Comparison of ENCODE assay signal across 24 cellular contexts in the genomic region with DNA sequence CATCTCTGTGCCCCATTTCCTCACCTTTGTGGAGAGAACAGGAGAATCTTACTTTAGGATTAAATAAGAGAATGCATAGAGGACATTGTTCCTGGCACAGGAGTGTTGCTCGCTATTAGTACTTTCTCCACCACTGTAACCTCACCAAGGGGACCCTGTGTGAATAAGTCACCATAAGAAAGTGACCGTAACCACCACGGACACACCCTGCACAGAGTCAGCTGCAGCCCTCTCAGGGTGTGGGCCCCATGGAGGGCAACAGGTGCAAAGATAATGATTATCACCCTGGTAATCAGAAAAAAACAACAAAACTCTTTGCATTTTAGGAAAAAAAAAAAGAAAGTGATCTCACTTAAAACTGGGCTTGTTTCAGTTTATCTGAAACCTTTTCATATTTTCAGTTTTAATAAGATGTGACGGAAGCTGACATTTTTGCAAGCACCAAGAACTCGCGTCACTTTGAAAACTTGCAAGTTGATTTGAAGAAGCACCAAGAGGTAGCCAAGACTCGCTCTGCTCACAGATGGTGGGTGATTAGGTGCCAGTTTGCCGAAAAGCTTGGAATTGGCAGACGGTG.
DNase-seq lines count a peak whose midpoint lies in the region; ATAC-seq and TF ChIP-seq lines count a peak whose summit lies in the region.
"Had no signal": no experiment of that assay in that cellular context is flagged by ENCODE, and none has a peak within 500 bp of the region (broad histone marks: within the 10 kb centered on the region; RNA-seq: fewer than 3 reads in every experiment).

No MANE protein-coding gene starts in this region.

- peaks cover 28% of the 10 kb centered on the region for H3K4me1 ChIP-seq in OCI-LY3 (ENCODE audit: low read length)
- H3K4me1 ChIP-seq: A549, BE2C, pancreas, Peyer's patch, SJCRH30 had no signal

- peak overlapping the region; percentile 42; the same call in 1 of the 2 replicates for H2AFZ ChIP-seq in OCI-LY3 (ENCODE audit: low read depth, low read length)

- no peaks in the 10 kb centered on the region for H3K9me3 ChIP-seq in OCI-LY3 (ENCODE audit: insufficient read depth, low read length)
- H3K9me3 ChIP-seq: A549, BE2C, pancreas, Peyer's patch, SJCRH30 had no signal

- H4K20me1 ChIP-seq in OCI-LY3 (ENCODE audit: insufficient read depth, low read length), result no peaks in the 10 kb centered on the region

- H3K36me3 ChIP-seq in OCI-LY3 (replicated peaks; ENCODE audit: low read depth, low read length), result no peaks in the 10 kb centered on the region
- H3K36me3 ChIP-seq: BE2C, pancreas, Peyer's patch, SJCRH30 had no signal

- ATAC-seq in natural killer cell treated with Interleukin-12 subunit alpha and Interleukin-12 subunit beta and Interleukin-15 and Interleukin-18, amount 100 ng/mL, for 72 hours, result no peak
- no peak for ATAC-seq in natural killer cell
- ATAC-seq in GM21619 (IDR thresholded peaks at IDR 0.05; ENCODE audit: unreplicated experiment), result peak; percentile 70
- no peak for ATAC-seq in HG03097 (IDR thresholded peaks at IDR 0.05; ENCODE audit: low FRiP score, unreplicated experiment)
- no peak for ATAC-seq in HG03432 (IDR thresholded peaks at IDR 0.05; ENCODE audit: unreplicated experiment)
- ATAC-seq: A549, pancreas, right cardiac atrium had no signal

- no peaks in the 10 kb centered on the region for H3K79me2 ChIP-seq in OCI-LY3 (ENCODE audit: low read length)

- H3K9ac ChIP-seq in OCI-LY3 (ENCODE audit: low read length), result no peak overlapping the region

- H3K4me2 ChIP-seq in OCI-LY3 (ENCODE audit: low read length), result peak overlapping the region; percentile 70
- H3K4me2 ChIP-seq: A549 had no signal

- no peaks in the 10 kb centered on the region for H3K9me3 Mint-ChIP-seq in natural killer cell treated with Interleukin-12 subunit alpha and Interleukin-12 subunit beta and Interleukin-15 and Interleukin-18, amount 100 ng/mL, for 72 hours
- H3K9me3 Mint-ChIP-seq in natural killer cell, result no peaks in the 10 kb centered on the region
- H3K9me3 Mint-ChIP-seq: activated naive CD8-positive, alpha-beta T cell treated with anti-CD3 and anti-CD28 coated beads for 36 hours; naive B cell had no signal

- H3K27ac Mint-ChIP-seq in natural killer cell treated with Interleukin-12 subunit alpha and Interleukin-12 subunit beta and Interleukin-15 and Interleukin-18, amount 100 ng/mL, for 72 hours, result no peak overlapping the region
- H3K27ac Mint-ChIP-seq in natural killer cell, result no peak overlapping the region
- H3K27ac Mint-ChIP-seq: activated naive CD8-positive, alpha-beta T cell treated with anti-CD3 and anti-CD28 coated beads for 36 hours; naive B cell had no signal

- no peak overlapping the region for H3K27ac ChIP-seq in OCI-LY3 (ENCODE audit: low read length)
- H3K27ac ChIP-seq: A549, HL-60, pancreas, Peyer's patch, SJCRH30 had no signal

- DNase-seq in natural killer cell treated with Interleukin-12 subunit alpha and Interleukin-12 subunit beta and Interleukin-15 and Interleukin-18, amount 100 ng/mL, for 72 hours (ENCODE audit: low spot score), result peak; percentile 15
- DNase-seq in natural killer cell (no peak), cortex of kidney (lab: John Stamatoyannopoulos, UW) (no peak)
- DNase-seq in activated effector memory CD4-positive, alpha-beta T cell treated with Interleukin-2 at 50 U/mL for 16 hours, result no peak
- DNase-seq: activated naive CD8-positive, alpha-beta T cell treated with anti-CD3 and anti-CD28 coated beads for 36 hours; BE2C; DND-41; effector CD4-positive, alpha-beta T cell; foreskin melanocyte; IMR-90; mesenchymal stem cell; naive B cell; NCI-H1105; pancreas; Peyer's patch; right cardiac atrium; T-helper 1 cell had no signal

- no peak overlapping the region for H3K4me3 Mint-ChIP-seq in natural killer cell treated with Interleukin-12 subunit alpha and Interleukin-12 subunit beta and Interleukin-15 and Interleukin-18, amount 100 ng/mL, for 72 hours
- H3K4me3 Mint-ChIP-seq in natural killer cell, result no peak overlapping the region
- H3K4me3 Mint-ChIP-seq: activated naive CD8-positive, alpha-beta T cell treated with anti-CD3 and anti-CD28 coated beads for 36 hours; naive B cell had no signal

- H3K4me1 Mint-ChIP-seq in natural killer cell treated with Interleukin-12 subunit alpha and Interleukin-12 subunit beta and Interleukin-15 and Interleukin-18, amount 100 ng/mL, for 72 hours (ENCODE audit: low read depth in 2 of 2), result no peaks in the 10 kb centered on the region
- no peaks in the 10 kb centered on the region for H3K4me1 Mint-ChIP-seq in natural killer cell
- H3K4me1 Mint-ChIP-seq: activated naive CD8-positive, alpha-beta T cell treated with anti-CD3 and anti-CD28 coated beads for 36 hours had no signal

- TF ChIP-seq CTCF in natural killer cell (IDR thresholded peaks at IDR 0.05) (no peak), OCI-LY3 (IDR thresholded peaks at IDR 0.05; ENCODE audit: low read depth, low read length) (no peak)

- intact Hi-C loops in natural killer cell (cut with micrococcal nuclease), result no loop called here

- peaks cover 29% of the 10 kb centered on the region for H3K27me3 ChIP-seq in OCI-LY3 (ENCODE audit: low read depth, low read length)
- H3K27me3 ChIP-seq: Peyer's patch had no signal

- peaks cover 19 to 29% of the 10 kb centered on the region in 2 donors for H3K27me3 Mint-ChIP-seq in natural killer cell treated with Interleukin-12 subunit alpha and Interleukin-12 subunit beta and Interleukin-15 and Interleukin-18, amount 100 ng/mL, for 72 hours
- H3K27me3 Mint-ChIP-seq in natural killer cell (ENCODE audit: low read depth in 2 of 2), result peaks cover 14 to 29% of the 10 kb centered on the region in 2 donors

- peak overlapping the region; percentile 54 for H3K4me3 ChIP-seq in OCI-LY3 (ENCODE audit: low read length)
- H3K4me3 ChIP-seq: A549, pancreas, Peyer's patch, SJCRH30 had no signal

- no peaks in the 10 kb centered on the region for H3K36me3 Mint-ChIP-seq in natural killer cell treated with Interleukin-12 subunit alpha and Interleukin-12 subunit beta and Interleukin-15 and Interleukin-18, amount 100 ng/mL, for 72 hours
- no peaks in the 10 kb centered on the region for H3K36me3 Mint-ChIP-seq in natural killer cell
- H3K36me3 Mint-ChIP-seq: activated naive CD8-positive, alpha-beta T cell treated with anti-CD3 and anti-CD28 coated beads for 36 hours; naive B cell had no signal
